20 cellular contexts compared by ENCODE assay signal in the genomic region with DNA sequence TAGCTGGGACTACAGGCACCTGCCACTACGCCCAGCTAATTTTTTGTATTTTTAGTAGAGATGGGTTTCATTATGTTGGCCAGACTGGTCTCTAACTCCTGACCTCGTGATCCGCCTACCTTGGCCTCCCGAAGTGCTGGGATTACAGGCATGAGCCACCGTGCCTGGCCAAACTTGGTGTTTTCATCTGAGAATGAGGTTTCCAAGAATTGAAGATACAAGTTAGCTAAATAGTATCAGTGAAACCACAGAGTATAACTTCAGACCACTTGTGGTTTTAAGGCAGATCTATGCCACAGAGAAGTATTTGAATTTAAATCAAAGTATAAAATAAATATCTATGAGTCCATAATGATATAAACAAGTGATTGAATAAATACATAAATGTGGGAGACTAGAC.
A peak's percentile ranks its signal among the peaks of the same experiment; 100 is the strongest.
DNase-seq lines count a peak whose midpoint lies in the region; ATAC-seq lines count a peak whose summit lies in the region.
"Had no signal": no experiment of that assay in that cellular context is flagged by ENCODE, and none has a peak within 500 bp of the region (broad histone marks: within the 10 kb centered on the region; RNA-seq: fewer than 3 reads in every experiment).

No MANE protein-coding gene starts in this region.

- no peaks in the 10 kb centered on the region for H3K27me3 Mint-ChIP-seq in activated CD4-positive, alpha-beta T cell treated with anti-CD3 and anti-CD28 coated beads for 36 hours
- H3K27me3 Mint-ChIP-seq in activated naive CD8-positive, alpha-beta T cell treated with anti-CD3 and anti-CD28 coated beads, Interleukin-2, amount 10 ng/mL, durations not matched to agents 7 days and 5 days, result peaks cover 3% of the 10 kb centered on the region
- H3K27me3 Mint-ChIP-seq in stimulated activated naive CD8-positive, alpha-beta T cell treated with anti-CD3 and anti-CD28 coated beads, Interleukin-15, amount 100 ng/mL, for 72 hours, result no peaks in the 10 kb centered on the region
- H3K27me3 Mint-ChIP-seq: IgD-negative memory B cell had no signal

- no peak overlapping the region for H3K4me3 Mint-ChIP-seq in activated CD4-positive, alpha-beta T cell treated with anti-CD3 and anti-CD28 coated beads for 36 hours
- peak overlapping the region; percentile 50 for H3K4me3 Mint-ChIP-seq in activated naive CD8-positive, alpha-beta T cell treated with anti-CD3 and anti-CD28 coated beads, Interleukin-2, amount 10 ng/mL, durations not matched to agents 7 days and 5 days
- peak overlapping the region; percentile 25 to 64 for H3K4me3 Mint-ChIP-seq in stimulated activated naive CD8-positive, alpha-beta T cell treated with anti-CD3 and anti-CD28 coated beads, Interleukin-15, amount 100 ng/mL, for 72 hours
- H3K4me3 Mint-ChIP-seq: GM23338, IgD-negative memory B cell had no signal

- no peak for ATAC-seq in activated CD4-positive, alpha-beta T cell treated with anti-CD3 and anti-CD28 coated beads for 36 hours
- ATAC-seq in activated naive CD8-positive, alpha-beta T cell treated with anti-CD3 and anti-CD28 coated beads, Interleukin-2, amount 10 ng/mL, durations not matched to agents 7 days and 5 days (ENCODE audit: low read depth), result peak; percentile 57
- peak; percentile 81 for ATAC-seq in stimulated activated naive CD8-positive, alpha-beta T cell treated with anti-CD3 and anti-CD28 coated beads, Interleukin-15, amount 100 ng/mL, for 72 hours
- ATAC-seq: GM23338, HCT116 had no signal

- H3K9me3 Mint-ChIP-seq in activated CD4-positive, alpha-beta T cell treated with anti-CD3 and anti-CD28 coated beads for 36 hours (ENCODE audit: low read depth), result peaks cover 6% of the 10 kb centered on the region
- peaks cover 15% of the 10 kb centered on the region for H3K9me3 Mint-ChIP-seq in activated naive CD8-positive, alpha-beta T cell treated with anti-CD3 and anti-CD28 coated beads, Interleukin-2, amount 10 ng/mL, durations not matched to agents 7 days and 5 days
- peaks cover 16 to 22% of the 10 kb centered on the region in 2 donors for H3K9me3 Mint-ChIP-seq in stimulated activated naive CD8-positive, alpha-beta T cell treated with anti-CD3 and anti-CD28 coated beads, Interleukin-15, amount 100 ng/mL, for 72 hours

- H3K36me3 Mint-ChIP-seq in activated CD4-positive, alpha-beta T cell treated with anti-CD3 and anti-CD28 coated beads for 36 hours (ENCODE audit: low read depth), result peaks cover 14% of the 10 kb centered on the region
- peaks cover 34% of the 10 kb centered on the region for H3K36me3 Mint-ChIP-seq in activated naive CD8-positive, alpha-beta T cell treated with anti-CD3 and anti-CD28 coated beads, Interleukin-2, amount 10 ng/mL, durations not matched to agents 7 days and 5 days

- CTCF ChIA-PET in activated CD4-positive, alpha-beta T cell treated with anti-CD3 and anti-CD28 coated beads for 36 hours (lab: Charles Lee), result interaction anchor here (0.6 kb wide), 1 partner anchor 102 kb away, joined by 3 read pairs; a partner anchor contains a TSS

- intact Hi-C loops in activated CD4-positive, alpha-beta T cell treated with anti-CD3 and anti-CD28 coated beads for 36 hours (cut with DNase I, micrococcal nuclease), result loop anchor here (5.0 to 10.0 kb wide), 2 partner anchors 45 to 877 kb away; no protein-coding TSS in a partner anchor

- H3K4me1 Mint-ChIP-seq in activated CD4-positive, alpha-beta T cell treated with anti-CD3 and anti-CD28 coated beads for 36 hours, result peaks cover 51% of the 10 kb centered on the region
- H3K4me1 Mint-ChIP-seq in activated naive CD8-positive, alpha-beta T cell treated with anti-CD3 and anti-CD28 coated beads, Interleukin-2, amount 10 ng/mL, durations not matched to agents 7 days and 5 days, result peaks cover 40% of the 10 kb centered on the region
- peaks cover 76% of the 10 kb centered on the region for H3K4me1 Mint-ChIP-seq in stimulated activated naive CD8-positive, alpha-beta T cell treated with anti-CD3 and anti-CD28 coated beads, Interleukin-15, amount 100 ng/mL, for 72 hours
- H3K4me1 Mint-ChIP-seq: GM23338, IgD-negative memory B cell had no signal

- POLR2A ChIA-PET in activated CD4-positive, alpha-beta T cell treated with anti-CD3 and anti-CD28 coated beads for 36 hours (lab: Charles Lee), result interaction anchor here (0.7 kb wide), 1 partner anchor 372 kb away, joined by 3 read pairs; no protein-coding TSS in a partner anchor
- POLR2A ChIA-PET in activated naive CD8-positive, alpha-beta T cell treated with anti-CD3 and anti-CD28 coated beads, Interleukin-2, amount 10 ng/mL, durations not matched to agents 7 days and 5 days (lab: Charles Lee), result interaction anchor here (1.6 kb wide), 1 partner anchor 16 kb away, joined by 3 read pairs; no protein-coding TSS in a partner anchor

- peak; percentile 19 for DNase-seq in activated CD4-positive, alpha-beta T cell treated with anti-CD3 and anti-CD28 coated beads for 36 hours
- DNase-seq in activated CD4-positive, alpha-beta T cell treated with anti-CD3 and anti-CD28 coated beads, Interleukin-2, amount 50 U/mL, for 4 hours, result no peak
- peak; percentile 7 for DNase-seq in stimulated activated CD4-positive, alpha-beta T cell treated with anti-CD3 and anti-CD28 coated beads, Interleukin-1b, Interleukin-23, amount 100 ng/mL, for 48 hours
- DNase-seq in stimulated activated CD4-positive, alpha-beta T cell treated with anti-CD3 and anti-CD28 coated beads, Interleukin-12 subunit alpha, Interleukin-12 subunit beta, amount 100 ng/mL, for 4 hours, result no peak
- DNase-seq in activated naive CD8-positive, alpha-beta T cell treated with anti-CD3 and anti-CD28 coated beads, Interleukin-2, amount 10 ng/mL, durations not matched to agents 7 days and 5 days, result peak; percentile 34
- peak; percentile 46 to 59 for DNase-seq in stimulated activated naive CD8-positive, alpha-beta T cell treated with anti-CD3 and anti-CD28 coated beads, Interleukin-15, amount 100 ng/mL, for 72 hours
- DNase-seq in effector CD4-positive, alpha-beta T cell, result no peak
- no peak for DNase-seq in NCI-H774 (lab: John Stamatoyannopoulos, UW)
- DNase-seq: 8988T, GDM1, Kasumi-1, MM.1S, NCI-H1105 treated with DMSO at 0.1 percent for 48 hours, NCI-H1930, NCI-H446, NCI-H69, PC-9 had no signal

- H3K27ac Mint-ChIP-seq in activated CD4-positive, alpha-beta T cell treated with anti-CD3 and anti-CD28 coated beads for 36 hours, result no peak overlapping the region
- H3K27ac Mint-ChIP-seq in activated naive CD8-positive, alpha-beta T cell treated with anti-CD3 and anti-CD28 coated beads, Interleukin-2, amount 10 ng/mL, durations not matched to agents 7 days and 5 days, result peak overlapping the region; percentile 42
- H3K27ac Mint-ChIP-seq in stimulated activated naive CD8-positive, alpha-beta T cell treated with anti-CD3 and anti-CD28 coated beads, Interleukin-15, amount 100 ng/mL, for 72 hours, result peak overlapping the region in 1 of 2 donors; percentile 92
- H3K27ac Mint-ChIP-seq: GM23338, IgD-negative memory B cell had no signal

Comparison
In these comparisons a context has a peak if more than half of its experiments do, and no peak if none do; other contexts are left out.
1. DNase-seq: peak in activated CD4-positive, alpha-beta T cell treated with anti-CD3 and anti-CD28 coated beads for 36 hours (single experiment), stimulated activated CD4-positive, alpha-beta T cell treated with anti-CD3 and anti-CD28 coated beads, Interleukin-1b, Interleukin-23, amount 100 ng/mL, for 48 hours (single experiment), activated naive CD8-positive, alpha-beta T cell treated with anti-CD3 and anti-CD28 coated beads, Interleukin-2, amount 10 ng/mL, durations not matched to agents 7 days and 5 days (single experiment) and stimulated activated naive CD8-positive, alpha-beta T cell treated with anti-CD3 and anti-CD28 coated beads, Interleukin-15, amount 100 ng/mL, for 72 hours (2 of 2); none in activated CD4-positive, alpha-beta T cell treated with anti-CD3 and anti-CD28 coated beads, Interleukin-2, amount 50 U/mL, for 4 hours (0 of 2), stimulated activated CD4-positive, alpha-beta T cell treated with anti-CD3 and anti-CD28 coated beads, Interleukin-12 subunit alpha, Interleukin-12 subunit beta, amount 100 ng/mL, for 4 hours (single experiment), effector CD4-positive, alpha-beta T cell (single experiment) and NCI-H774 (single experiment).